Comparison of ENCODE assay signal across 10 cellular contexts in the genomic region with DNA sequence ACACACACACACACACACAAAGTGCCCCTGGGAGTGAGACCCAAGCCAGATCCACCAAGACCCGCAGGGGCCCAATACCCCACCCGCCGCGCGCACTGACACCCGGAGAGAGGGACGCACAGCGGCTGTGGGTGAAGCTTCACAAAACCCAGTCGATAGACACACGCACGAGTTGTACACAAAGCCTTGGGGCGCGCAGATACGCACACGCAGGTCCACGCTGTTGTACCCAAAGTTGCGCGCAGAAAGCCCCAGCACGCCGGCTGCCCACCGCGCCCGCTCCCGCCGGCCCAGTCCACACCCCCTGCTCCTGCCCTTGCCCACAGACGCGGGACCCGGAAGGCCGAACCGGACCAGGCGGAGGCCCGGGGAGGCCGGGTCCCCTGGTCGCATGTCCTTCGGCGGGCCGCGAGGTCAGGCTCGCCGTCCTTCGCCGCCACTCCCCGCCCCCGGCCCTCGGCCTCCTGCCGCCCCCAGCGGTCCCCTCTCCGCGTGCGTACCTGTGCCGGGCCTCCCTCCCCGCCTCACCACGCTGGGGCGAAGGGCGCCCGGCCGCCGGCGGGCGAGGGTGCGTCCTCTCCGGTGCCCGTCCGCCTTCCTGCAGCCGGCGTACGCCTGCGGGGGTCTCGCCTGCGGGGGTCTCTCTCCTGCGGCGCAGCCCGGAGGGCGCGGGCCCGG. TPM values are rescaled to one million over a fixed set of nuclear protein-coding genes. Genes with fewer than 3 reads are reported as not detected.
DNase-seq lines count a peak whose midpoint lies in the region; ATAC-seq lines count a peak whose summit lies in the region.
"Had no signal": no experiment of that assay in that cellular context is flagged by ENCODE, and none has a peak within 500 bp of the region (broad histone marks: within the 10 kb centered on the region; RNA-seq: fewer than 3 reads in every experiment).

Gene TMEM74B (minus strand): TSS at position 344 of the 678 bp plus-strand sequence. CDS start 1,180 bp downstream, outside the sequence.

- no peaks in the 10 kb centered on the region for H3K36me3 Mint-ChIP-seq in activated T-cell treated with anti-CD3 and anti-CD28 coated beads, Interleukin-2, amount 50 U/mL, for 72 hours (ENCODE audit: insufficient read depth in 2 of 2)

- peaks cover 3 to 20% (median 12%) of the 10 kb centered on the region in 5 donors for H3K4me1 ChIP-seq in subcutaneous abdominal adipose tissue (ENCODE audit: control insufficient read depth in 5 of 5, insufficient read depth in 5 of 5, low read length in 5 of 5)

- DNase-seq in NCI-H82 (lab: John Stamatoyannopoulos, UW) (peak; percentile 13), NCI-H82 treated with DMSO at 0.1 percent for 48 hours (lab: John Stamatoyannopoulos, UW; ENCODE audit: unreplicated experiment) (no peak), midbrain (lab: John Stamatoyannopoulos, UW) (no peak)
- peak; percentile 6 to 14 for DNase-seq in activated T-cell treated with anti-CD3 and anti-CD28 coated beads, Interleukin-2, amount 50 U/mL, for 72 hours
- DNase-seq: DND-41 had no signal

- H3K4me3 Mint-ChIP-seq in activated T-cell treated with anti-CD3 and anti-CD28 coated beads, Interleukin-2, amount 50 U/mL, for 72 hours, result peak within 1 kb of the TSS; percentile 72 to 85

- H3K9me3 ChIP-seq in subcutaneous abdominal adipose tissue (ENCODE audit: control insufficient read depth in 5 of 5, low read length in 5 of 5), result no peaks in the 10 kb centered on the region

- H3K27ac ChIP-seq in subcutaneous abdominal adipose tissue (ENCODE audit: low read depth, low read length), result no peak within 1 kb of the TSS

- H3K27ac Mint-ChIP-seq in activated T-cell treated with anti-CD3 and anti-CD28 coated beads, Interleukin-2, amount 50 U/mL, for 72 hours, result no peak within 1 kb of the TSS

- peaks cover 32% of the 10 kb centered on the region for H3K27me3 Mint-ChIP-seq in activated T-cell treated with anti-CD3 and anti-CD28 coated beads, Interleukin-2, amount 50 U/mL, for 72 hours (ENCODE audit: low read depth)

- ATAC-seq in activated T-cell treated with anti-CD3 and anti-CD28 coated beads, Interleukin-2, amount 50 U/mL, for 72 hours (replicated peaks in 1 of 2), result peak; percentile 28 to 43
- no peak for ATAC-seq in HG03135 (IDR thresholded peaks at IDR 0.05; ENCODE audit: unreplicated experiment)
- no peak for ATAC-seq in HG03025 (IDR thresholded peaks at IDR 0.05; ENCODE audit: low FRiP score, unreplicated experiment)

- H3K4me3 ChIP-seq in iPS-11a (ENCODE audit: low read depth, low read length), result peak within 1 kb of the TSS; percentile 49
- H3K4me3 ChIP-seq in subcutaneous abdominal adipose tissue (ENCODE audit: low read depth in 1 of 5, low read length in 5 of 5), result peak within 1 kb of the TSS in 3 of 5 donors; percentile 25 to 50 (median 50)

- H3K36me3 ChIP-seq in subcutaneous abdominal adipose tissue (ENCODE audit: control insufficient read depth in 5 of 5, insufficient read depth in 5 of 5, low read length in 5 of 5), result peaks cover 0 to 8% (median 6%) of the 10 kb centered on the region in 5 donors

- H3K9ac ChIP-seq in subcutaneous abdominal adipose tissue (ENCODE audit: low read length in 5 of 5), result no peak within 1 kb of the TSS

- peaks cover 11% of the 10 kb centered on the region for H3K4me1 Mint-ChIP-seq in activated T-cell treated with anti-CD3 and anti-CD28 coated beads, Interleukin-2, amount 50 U/mL, for 72 hours (ENCODE audit: low read depth)

- H3K9me3 Mint-ChIP-seq in activated T-cell treated with anti-CD3 and anti-CD28 coated beads, Interleukin-2, amount 50 U/mL, for 72 hours, result no peaks in the 10 kb centered on the region

- H3K27me3 ChIP-seq in subcutaneous abdominal adipose tissue (ENCODE audit: control insufficient read depth in 5 of 5, insufficient read depth in 4 of 5, low read length in 5 of 5), result peaks cover 12 to 28% (median 15%) of the 10 kb centered on the region in 5 donors

RNA-seq across cellular contexts. Expression of gene TMEM74B, which starts in this region (rescaled TPM):
- 1 to 10 TPM in 1 of 2 donors, under 1 TPM in 1; 0.60 to 1.5 TPM for total RNA-seq in activated T-cell treated with anti-CD3 and anti-CD28 coated beads, Interleukin-2, amount 50 U/mL, for 72 hours
- total RNA-seq: myocyte had no signal

Comparison
In these comparisons a context has a peak if more than half of its experiments do, and no peak if none do; other contexts are left out.
1. DNase-seq: peak in NCI-H82 (single experiment) and activated T-cell treated with anti-CD3 and anti-CD28 coated beads, Interleukin-2, amount 50 U/mL, for 72 hours (2 of 2); none in NCI-H82 treated with DMSO at 0.1 percent for 48 hours (single experiment) and midbrain (single experiment).
2. ATAC-seq: peak in activated T-cell treated with anti-CD3 and anti-CD28 coated beads, Interleukin-2, amount 50 U/mL, for 72 hours (2 of 2); none in HG03135 (single experiment) and HG03025 (single experiment).